In the genomic region with DNA sequence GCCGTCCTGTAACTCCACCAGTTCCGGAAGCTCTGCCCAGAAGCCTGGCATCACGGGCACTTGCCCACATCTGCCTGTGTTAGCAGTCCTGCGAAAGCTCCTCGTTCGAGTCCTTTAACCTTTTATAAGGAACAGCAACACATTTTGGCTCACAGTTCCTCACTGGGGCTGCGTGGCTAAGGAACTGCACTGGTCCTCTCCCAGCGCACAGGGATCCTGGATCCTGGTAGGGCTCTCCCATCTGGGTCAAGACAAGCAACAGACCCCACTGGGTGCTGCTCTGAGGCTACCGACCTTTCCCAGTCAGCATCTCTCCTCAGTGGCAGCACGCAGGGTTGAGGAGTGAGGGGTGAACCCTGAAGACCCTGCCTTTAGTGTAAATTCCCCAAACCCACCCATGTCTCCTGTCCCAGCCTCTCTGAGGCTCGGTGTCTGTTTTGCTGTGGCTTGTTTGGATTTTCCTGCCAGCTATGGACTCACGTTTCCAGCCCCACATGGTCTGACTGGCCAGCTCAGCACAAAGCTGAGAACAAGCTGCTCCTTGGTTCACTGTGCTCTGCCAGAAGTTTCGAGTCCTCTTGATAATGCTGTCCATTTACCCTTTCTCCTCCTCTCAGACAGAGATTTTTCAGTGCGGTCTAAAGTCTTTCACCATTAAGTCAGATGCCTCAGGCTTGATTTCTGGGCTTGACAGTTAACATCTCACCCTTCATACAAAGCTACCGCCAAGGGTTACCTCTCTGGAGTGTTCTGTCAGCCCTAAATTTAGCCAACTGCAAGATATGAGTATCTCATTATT, we compare ENCODE assay signal across 18 cellular contexts.
DNase-seq lines count a peak whose midpoint lies in the region; ATAC-seq, FAIRE-seq and TF ChIP-seq lines count a peak whose summit lies in the region.
"Had no signal": no experiment of that assay in that cellular context is flagged by ENCODE, and none has a peak within 500 bp of the region (broad histone marks: within the 10 kb centered on the region; RNA-seq: fewer than 3 reads in every experiment).

No MANE protein-coding gene starts in this region.

- H3K4me3 ChIP-seq in GM23248: no peak overlapping the region
- no peak overlapping the region for H3K4me3 ChIP-seq in choroid plexus epithelial cell (ENCODE audit: low read depth, low read length)
- no peak overlapping the region for H3K4me3 ChIP-seq in right atrium auricular region
- H3K4me3 ChIP-seq: ascending aorta, BLaER1 had no signal

- H3K27me3 ChIP-seq in GM23248 (replicated peaks; ENCODE audit: insufficient read depth) (peaks cover 44% of the 10 kb centered on the region), right atrium auricular region (no peaks in the 10 kb centered on the region)
- H3K27me3 ChIP-seq: ascending aorta, BLaER1 had no signal

- no peak for TF ChIP-seq CTCF in choroid plexus epithelial cell (conservative IDR thresholded peaks at IDR 0.05; ENCODE audit: low read depth, low read length)
- no peak for TF ChIP-seq CTCF in right atrium auricular region (IDR thresholded peaks at IDR 0.05)

- H3K4me2 ChIP-seq in GM23248 (ENCODE audit: unreplicated experiment): no peak overlapping the region

- H3K36me3 ChIP-seq in GM23248 (ENCODE audit: low read depth): no peaks in the 10 kb centered on the region
- no peaks in the 10 kb centered on the region for H3K36me3 ChIP-seq in right atrium auricular region
- H3K36me3 ChIP-seq: ascending aorta, BLaER1 had no signal

- no peaks in the 10 kb centered on the region for H3K9me3 ChIP-seq in GM23248 (ENCODE audit: low read depth)
- H3K9me3 ChIP-seq in right atrium auricular region: no peaks in the 10 kb centered on the region
- H3K9me3 ChIP-seq: ascending aorta, BLaER1 had no signal

- in situ Hi-C loops in GM23248 (cut with MboI): loop anchor here (10.0 kb wide), 1 partner anchor 293 kb away; no protein-coding TSS in a partner anchor

- no peaks in the 10 kb centered on the region for H3F3A ChIP-seq in GM23248 (ENCODE audit: insufficient read depth)

- H2AFZ ChIP-seq in GM23248: no peak overlapping the region

- TF ChIP-seq POLR2A in GM12892 (IDR thresholded peaks at IDR 0.05; ENCODE audit: low read depth, low read length): no peak

- H3K4me1 ChIP-seq in GM23248 (ENCODE audit: insufficient read depth): no peaks in the 10 kb centered on the region
- peaks cover 0 to 27% of the 10 kb centered on the region in 2 donors for H3K4me1 ChIP-seq in right atrium auricular region
- H3K4me1 ChIP-seq: ascending aorta had no signal

- H3K27ac ChIP-seq in GM23248 (no peak overlapping the region), right atrium auricular region (peak overlapping the region; percentile 55 to 65)
- H3K27ac ChIP-seq: ascending aorta, BLaER1, HL-60 had no signal

- H3K9ac ChIP-seq in GM23248: no peak overlapping the region
- H3K9ac ChIP-seq: BLaER1 had no signal

- no peaks in the 10 kb centered on the region for H4K20me1 ChIP-seq in GM23248 (ENCODE audit: insufficient read depth)
- H4K20me1 ChIP-seq: BLaER1 had no signal

- H3K79me2 ChIP-seq in GM23248 (ENCODE audit: insufficient read depth): no peaks in the 10 kb centered on the region

- 33 to 38% methylated on average over 15 of the region's 15 CpGs for WGBS in GM23248 (ENCODE audit: low coverage in 1 of 2, low lambda C conversion rate in 2 of 2, missing lambda C conversion rate in 2 of 2), 2 experiments

- ATAC-seq in GM19467 (IDR thresholded peaks at IDR 0.05; ENCODE audit: unreplicated experiment): no peak
- ATAC-seq: activated CD4-positive, CD25-positive, alpha-beta regulatory T cell treated with anti-CD3 and anti-CD28 coated beads, Interleukin-2, amount 50 U/mL, for 24 hours had no signal

- H3K9me2 ChIP-seq in GM23248 (ENCODE audit: insufficient read depth): no peaks in the 10 kb centered on the region

- DNase-seq in GM23248 (peak; percentile 9), choroid plexus epithelial cell (ENCODE audit: low read depth) (peak; percentile 41), right atrium auricular region (ENCODE audit: low spot score) (peak; percentile 57), stromal cell of bone marrow (ENCODE audit: low read depth) (peak; percentile 13), GM12892 (ENCODE audit: insufficient read length) (no peak), NAMALWA (ENCODE audit: low spot score) (no peak), HK-2 (ENCODE audit: unreplicated experiment) (no peak)
- DNase-seq: activated effector memory CD4-positive, alpha-beta T cell treated with Interleukin-2 at 50 U/mL for 16 hours; NCI-H1105; NCI-H2171; stimulated activated CD4-positive, alpha-beta T cell treated with anti-CD3 and anti-CD28 coated beads, Interleukin-4, amount 100 ng/mL, for 1 hour; T-helper 2 cell had no signal

- no peak for FAIRE-seq in GM12892 (lab: Jason Lieb, UNC)
- FAIRE-seq: keratinocyte had no signal

Comparison
In these comparisons a context has a peak if more than half of its experiments do, and no peak if none do; other contexts are left out.
1. DNase-seq: peak in GM23248 (single experiment), choroid plexus epithelial cell (single experiment), right atrium auricular region (single experiment) and stromal cell of bone marrow (single experiment); none in GM12892 (single experiment), NAMALWA (single experiment) and HK-2 (single experiment).